In the genomic region with DNA sequence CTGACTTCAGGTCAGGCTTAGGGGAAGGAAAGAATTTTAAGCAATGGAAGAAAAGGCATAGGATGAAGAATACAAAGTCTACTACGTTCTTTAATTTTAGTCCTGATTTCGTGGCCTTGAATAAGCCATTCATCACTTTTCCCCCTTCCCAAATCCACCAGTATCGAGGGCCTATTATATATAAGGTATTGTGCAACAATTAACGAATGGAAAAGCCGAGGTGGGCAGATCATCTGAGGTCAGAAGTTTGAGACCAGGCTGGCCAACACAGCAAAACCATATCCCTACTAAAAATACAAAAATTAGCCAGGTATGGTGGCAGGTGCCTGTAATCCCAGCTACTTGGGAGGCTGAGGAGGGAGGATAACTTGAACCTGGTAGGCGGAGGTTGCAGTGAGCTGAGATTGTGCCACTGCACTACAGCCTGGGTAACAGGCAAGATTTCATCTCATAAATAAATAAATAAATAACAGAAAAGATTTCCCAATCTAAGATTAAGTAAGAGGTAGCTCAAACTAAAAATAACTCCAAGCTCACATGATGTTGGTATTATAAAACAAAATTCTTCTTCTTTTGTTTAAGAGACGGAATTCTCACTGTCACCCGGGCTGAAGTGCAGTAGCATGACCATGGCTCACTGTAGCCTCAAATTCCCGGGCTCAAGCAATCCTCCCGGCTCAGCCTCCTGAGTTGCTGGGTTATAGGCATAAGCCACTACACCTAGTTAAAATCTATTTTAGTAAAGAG, we compare ENCODE assay signal across 27 cellular contexts. TPM values are rescaled to one million over a fixed set of nuclear protein-coding genes. Genes with fewer than 3 reads are reported as not detected.
DNase-seq lines count a peak whose midpoint lies in the region; ATAC-seq, FAIRE-seq and TF ChIP-seq lines count a peak whose summit lies in the region.
"Had no signal": no experiment of that assay in that cellular context is flagged by ENCODE, and none has a peak within 500 bp of the region (broad histone marks: within the 10 kb centered on the region; RNA-seq: fewer than 3 reads in every experiment).

No MANE protein-coding gene starts in this region.

- ATAC-seq in Right ventricle myocardium superior (ENCODE audit: poor library complexity) (peak; percentile 52), HepG2 (no peak), upper lobe of left lung (ENCODE audit: low FRiP score in 2 of 2) (peak in 1 of 2 donors; percentile 71), GM19023 (IDR thresholded peaks at IDR 0.05; ENCODE audit: unreplicated experiment) (no peak)

- CTCF ChIA-PET in HepG2 (lab: Yijun Ruan, JAX; ENCODE audit: low intra/inter-chr PET ratio, low total read pairs): no interaction called here

- no peak overlapping the region for H2AFZ ChIP-seq in HepG2 (ENCODE audit: low read length)

- H3K9ac ChIP-seq in HepG2 (ENCODE audit: insufficient read depth, low read depth, low read length): no peak overlapping the region
- H3K9ac ChIP-seq: BLaER1 treated with 17β-estradiol and CSF1 and Interleukin-3, amounts not matched to agents 10 nM and 100 nM; KMS-11 had no signal

- no peak overlapping the region for H3K27ac ChIP-seq in right atrium auricular region
- H3K27ac ChIP-seq in HepG2 (ENCODE audit: extremely low read length, insufficient read depth, low read length): no peak overlapping the region
- H3K27ac ChIP-seq in upper lobe of left lung: peak overlapping the region; percentile 3 to 78 (median 35)
- H3K27ac ChIP-seq: brain microvascular endothelial cell, epithelial cell of prostate, KMS-11, prostate gland, SK-N-MC had no signal

- TF ChIP-seq EP300 in HepG2 (IDR thresholded peaks at IDR 0.05; ENCODE audit: low read depth in 2 of 2, low read length in 2 of 2): no peak
- no peak for TF ChIP-seq EP300 in HepG2 (CRISPR knock-in tag; IDR thresholded peaks at IDR 0.05; ENCODE audit: borderline replicate concordance)
- TF ChIP-seq EP300 in upper lobe of left lung (IDR thresholded peaks at IDR 0.05): no peak

- TF ChIP-seq POLR2A in HepG2 (IDR thresholded peaks at IDR 0.05; ENCODE audit: insufficient read depth in 1 of 2, low read depth in 2 of 2, low read length in 2 of 2): no peak
- no peak for TF ChIP-seq POLR2A in upper lobe of left lung (IDR thresholded peaks at IDR 0.05)

- H3K4me2 ChIP-seq in HepG2 (ENCODE audit: low read depth, low read length): no peak overlapping the region
- H3K4me2 ChIP-seq: KMS-11 had no signal

- POLR2A ChIA-PET in HepG2 (lab: Yijun Ruan, JAX): no interaction called here

- no peaks in the 10 kb centered on the region for H3K79me2 ChIP-seq in HepG2 (ENCODE audit: insufficient read depth, low read length)

- H3K4me1 ChIP-seq in right atrium auricular region (no peaks in the 10 kb centered on the region), HepG2 (ENCODE audit: insufficient read depth, low read length) (peaks cover 6% of the 10 kb centered on the region), upper lobe of left lung (peaks cover 13 to 34% (median 24%) of the 10 kb centered on the region in 4 donors), HAP-1 (peaks cover 7% of the 10 kb centered on the region)
- H3K4me1 ChIP-seq: prostate gland had no signal

- TF ChIP-seq RAD21 in HepG2 (CRISPR knock-in tag; IDR thresholded peaks at IDR 0.05): no peak

- H4K20me1 ChIP-seq in HepG2 (ENCODE audit: insufficient read depth, low read length): no peaks in the 10 kb centered on the region
- H4K20me1 ChIP-seq: BLaER1 treated with 17β-estradiol and CSF1 and Interleukin-3, amounts not matched to agents 10 nM and 100 nM had no signal

- DNase-seq in Right ventricle myocardium superior (no peak), right atrium auricular region (ENCODE audit: low spot score) (no peak), choroid plexus epithelial cell (ENCODE audit: low read depth) (peak; percentile 72), HepG2 (ENCODE audit: low spot score) (no peak), upper lobe of left lung (no peak), HAP-1 (ENCODE audit: low spot score in 2 of 2) (no peak), NCI-H1436 treated with DMSO at 0.1 percent for 48 hours (lab: John Stamatoyannopoulos, UW) (no peak)
- DNase-seq: activated CD4-positive, alpha-beta T cell treated with anti-CD3 and anti-CD28 coated beads for 48 hours; activated T-cell treated with anti-CD3 and anti-CD28 coated beads, Interleukin-2, amount 50 U/mL, for 24 hours; brain microvascular endothelial cell; effector CD4-positive, alpha-beta T cell; NCI-H187; NCI-H524 treated with DMSO at 0.1 percent for 48 hours; RPMI8226; small intestine; stimulated activated CD4-positive, alpha-beta T cell treated with anti-CD3 and anti-CD28 coated beads, Interleukin-2, amount 100 ng/mL, for 24 hours; T-helper 2 cell had no signal

- no peak for FAIRE-seq in HepG2 (lab: Jason Lieb, UNC)
- FAIRE-seq: D721Med, islet of Langerhans, small intestine, urothelium cell line had no signal

- H3K9me3 ChIP-seq in right atrium auricular region: no peaks in the 10 kb centered on the region
- no peaks in the 10 kb centered on the region for H3K9me3 ChIP-seq in HepG2 (ENCODE audit: low read length)
- H3K9me3 ChIP-seq in upper lobe of left lung: no peaks in the 10 kb centered on the region
- H3K9me3 ChIP-seq in HAP-1: no peaks in the 10 kb centered on the region
- H3K9me3 ChIP-seq: BLaER1 treated with 17β-estradiol and CSF1 and Interleukin-3, amounts not matched to agents 10 nM and 100 nM; prostate gland had no signal

- no TSS peak for BruUV-seq in HepG2 (replicated peaks; lab: Mats Ljungman, UMichigan)

- H3K36me3 ChIP-seq in right atrium auricular region (peaks cover 5% of the 10 kb centered on the region), HepG2 (replicated peaks in 1 of 2; ENCODE audit: control insufficient read depth in 1 of 2, insufficient read depth in 2 of 2, low read length in 2 of 2) (0 out of 5 replicates have a peak, but pooled peaks cover 0 to 2% of the 10 kb centered on the region in 2 experiments), upper lobe of left lung (peaks cover 0 to 6% (median 0%) of the 10 kb centered on the region in 4 donors), HAP-1 (replicated peaks) (no peaks in the 10 kb centered on the region; the same call in 1 of the 2 replicates)
- H3K36me3 ChIP-seq: prostate gland had no signal

- H3K4me3 ChIP-seq in right atrium auricular region (no peak overlapping the region), choroid plexus epithelial cell (ENCODE audit: low read depth, low read length) (no peak overlapping the region), HepG2 (replicated peaks in 1 of 3; ENCODE audit: insufficient read depth in 1 of 3, low read depth in 2 of 3, low read length in 3 of 3) (no peak overlapping the region), upper lobe of left lung (no peak overlapping the region), HAP-1 (no peak overlapping the region)
- H3K4me3 ChIP-seq: BLaER1 treated with 17β-estradiol and CSF1 and Interleukin-3, amounts not matched to agents 10 nM and 100 nM; lung; prostate gland; SK-N-MC had no signal

- H3K27me3 ChIP-seq in right atrium auricular region (no peaks in the 10 kb centered on the region), HepG2 (ENCODE audit: control insufficient read depth in 1 of 2, insufficient read depth in 2 of 2, low read length in 2 of 2) (no peaks in the 10 kb centered on the region), upper lobe of left lung (no peaks in the 10 kb centered on the region), HAP-1 (ENCODE audit: low read depth) (no peaks in the 10 kb centered on the region)
- H3K27me3 ChIP-seq: BLaER1 treated with 17β-estradiol and CSF1 and Interleukin-3, amounts not matched to agents 10 nM and 100 nM; brain microvascular endothelial cell had no signal

- TF ChIP-seq CTCF in right atrium auricular region (IDR thresholded peaks at IDR 0.05) (no peak), choroid plexus epithelial cell (conservative IDR thresholded peaks at IDR 0.05; ENCODE audit: low read depth, low read length) (no peak), HepG2 (CRISPR knock-in tag; IDR thresholded peaks at IDR 0.05) (no peak), upper lobe of left lung (IDR thresholded peaks at IDR 0.05) (no peak)

- WGBS in HepG2 (ENCODE audit: low lambda C conversion rate): 94% methylated on average over 10 of the region's 10 CpGs
- 71 to 73% methylated on average over 10 of the region's 10 CpGs for WGBS in upper lobe of left lung, 2 donors

- intact Hi-C loops in Right ventricle myocardium superior (cut with DNase I): no loop called here
- intact Hi-C loops in HepG2 (cut with micrococcal nuclease; ENCODE audit: unreplicated experiment): no loop called here

- in situ Hi-C loops in HepG2 (cut with HindIII; ENCODE audit: extremely low pct_ligation_motif_present, low pct_unique_long_range_greater_than_20kb) (no loop called here), HAP-1 (cut with MboI; ENCODE audit: low sequenced_read_pairs) (no loop called here)

TF ChIP-seq in HepG2, 621 proteins besides CTCF, POLR2A, EP300 and RAD21 (continues in another document):
- peak; percentile 50 for TF ChIP-seq CEBPB (IDR thresholded peaks at IDR 0.05; ENCODE audit: borderline replicate concordance, low read depth, low read length)

RNA-seq across cellular contexts. Expression of a gene that starts 58.3 kb away (rescaled TPM):
- total RNA-seq in Right ventricle myocardium superior (33.8 TPM), right atrium auricular region (10 to 100 TPM; 26.4 to 34.6 TPM), HepG2 (2016; rRNA removed; fragmentation: Illumina TruSeq; extraction: Trizol) (22.4 and 38.0 TPM in 2 replicates), upper lobe of left lung (100 to 1,000 TPM in 2 of 6 donors, 10 to 100 TPM in 4; 23.7 to 173 (median 41.8) TPM)
- total RNA-seq in HepG2 (2016; cell fraction: cytosol; rRNA removed; fragmentation: Illumina TruSeq; extraction: Trizol; ENCODE audit: low read depth): 9.2 and 13.5 TPM in 2 replicates
- total RNA-seq in HepG2 (2016; cell fraction: insoluble cytoplasmic fraction; rRNA removed; fragmentation: Illumina TruSeq; extraction: Trizol): 22.1 and 42.2 TPM in 2 replicates
- 16.3 and 20.0 TPM in 2 replicates for total RNA-seq in HepG2 (2016; cell fraction: membrane; rRNA removed; fragmentation: Illumina TruSeq; extraction: Trizol)
- total RNA-seq in HepG2 (2016; cell fraction: nucleus; rRNA removed; fragmentation: Illumina TruSeq; extraction: Trizol): 76.0 and 92.9 TPM in 2 replicates
- 51.9 and 70.8 TPM in 2 replicates for polyA plus RNA-seq in HepG2 (2011; rRNA removed)
- 7.6 and 9.8 TPM in 2 replicates for polyA plus RNA-seq in HepG2 (2011; cell fraction: cytosol; rRNA removed)
- polyA plus RNA-seq in HepG2 (2011; cell fraction: nucleus; rRNA removed): 162 and 180 TPM in 2 replicates
- polyA plus RNA-seq in HepG2 (2012): 33.8 and 37.1 TPM in 2 replicates
- 4.2 and 5.3 TPM in 2 replicates for polyA plus RNA-seq in HepG2 (2016; cell fraction: cytosol; fragmentation: Illumina TruSeq; extraction: Trizol; ENCODE audit: low read depth)
- polyA plus RNA-seq in HepG2 (2016; cell fraction: insoluble cytoplasmic fraction; fragmentation: Illumina TruSeq; extraction: Trizol; ENCODE audit: low read depth): 23.4 and 31.6 TPM in 2 replicates
- polyA plus RNA-seq in HepG2 (2016; cell fraction: membrane; fragmentation: Illumina TruSeq; extraction: Trizol; ENCODE audit: low read depth): 9.1 and 10.3 TPM in 2 replicates
- polyA plus RNA-seq in HepG2 (2016; cell fraction: nucleus; fragmentation: Illumina TruSeq; extraction: Trizol; ENCODE audit: insufficient read depth, low read depth): 171 and 181 TPM in 2 replicates
- 11.6 and 19.3 TPM in 2 replicates for polyA minus RNA-seq in HepG2 (2011; rRNA and poly(A)+ RNA removed; ENCODE audit: low replicate concordance)
- 8.0 and 12.1 TPM in 2 replicates for polyA minus RNA-seq in HepG2 (2011; cell fraction: cytosol; rRNA and poly(A)+ RNA removed)
- polyA minus RNA-seq in HepG2 (2011; cell fraction: nucleus; rRNA and poly(A)+ RNA removed): 93.5 and 96.8 TPM in 2 replicates

Comparison
In these comparisons a context has a peak if more than half of its experiments do, and no peak if none do; other contexts are left out.
1. H3K27ac ChIP-seq: peak in upper lobe of left lung (4 of 4); none in right atrium auricular region (0 of 2) and HepG2 (single experiment).